In the genomic region with DNA sequence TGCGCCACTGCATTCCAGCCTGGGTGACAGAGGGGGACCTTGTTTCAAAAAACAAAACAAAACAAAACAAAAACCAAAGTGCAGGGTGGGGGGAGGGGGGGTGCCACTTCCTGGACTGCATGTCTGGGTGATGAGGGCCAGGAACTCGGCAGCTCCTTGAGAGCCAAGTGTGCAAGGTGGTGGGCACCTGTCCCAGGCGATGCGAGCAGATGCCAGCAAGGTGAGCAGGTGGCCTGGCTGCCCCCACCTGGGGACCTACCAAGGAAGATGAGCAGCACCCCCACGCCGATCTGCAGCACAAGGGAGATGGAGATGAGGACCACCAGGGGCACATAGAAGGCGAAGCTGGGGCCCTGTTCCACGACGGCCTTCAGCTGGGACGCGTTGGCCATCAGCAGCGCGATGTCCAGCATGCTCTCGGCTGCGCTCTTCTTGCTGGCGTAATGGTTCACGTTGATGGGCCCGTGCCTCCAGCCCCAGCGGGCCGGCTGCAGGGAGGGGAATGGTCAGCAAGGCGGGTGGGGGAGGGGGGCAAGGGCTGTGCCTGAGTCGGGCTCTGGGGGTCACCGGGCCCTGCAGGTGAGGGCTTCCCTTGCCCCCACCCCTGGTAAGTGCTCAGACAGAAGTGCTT, we compare ENCODE assay signal across 2 cellular contexts.
TF ChIP-seq lines count a peak whose summit lies in the region.

No MANE protein-coding gene starts in this region.

TF ChIP-seq in SK-N-SH, 30 proteins besides CTCF, POLR2A, EP300 and RAD21:
- TF ChIP-seq, protein P1, sequence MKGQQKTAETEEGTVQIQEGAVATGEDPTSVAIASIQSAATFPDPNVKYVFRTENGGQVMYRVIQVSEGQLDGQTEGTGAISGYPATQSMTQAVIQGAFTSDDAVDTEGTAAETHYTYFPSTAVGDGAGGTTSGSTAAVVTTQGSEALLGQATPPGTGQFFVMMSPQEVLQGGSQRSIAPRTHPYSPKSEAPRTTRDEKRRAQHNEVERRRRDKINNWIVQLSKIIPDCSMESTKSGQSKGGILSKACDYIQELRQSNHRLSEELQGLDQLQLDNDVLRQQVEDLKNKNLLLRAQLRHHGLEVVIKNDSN (IDR thresholded peaks at IDR 0.05; ENCODE audit: borderline replicate concordance, low read depth) = no peak
- no peak for TF ChIP-seq FOXM1 (IDR thresholded peaks at IDR 0.05; ENCODE audit: low read depth)
- no peak for TF ChIP-seq GABPA (IDR thresholded peaks at IDR 0.05; ENCODE audit: low read depth)
- no peak for TF ChIP-seq EZH2phosphoT487 (IDR thresholded peaks at IDR 0.05; ENCODE audit: borderline replicate concordance, low read depth)
- no peak for TF ChIP-seq NRF1 (IDR thresholded peaks at IDR 0.05; ENCODE audit: low read depth, low read length)
- TF ChIP-seq USF2 (IDR thresholded peaks at IDR 0.05; ENCODE audit: borderline replicate concordance, low read depth, low read length) = no peak
- TF ChIP-seq GATA2 (CRISPR knock-in tag; IDR thresholded peaks at IDR 0.05) = no peak
- TF ChIP-seq MAX (IDR thresholded peaks at IDR 0.05; ENCODE audit: low read depth) = no peak

TF ChIP-seq in SK-N-SH treated with all-trans-retinoic acid at 6 μM for 48 hours, 23 proteins besides CTCF, POLR2A, EP300 and RAD21 (continued from another document):
- TF ChIP-seq POU6F1 (CRISPR knock-in tag; IDR thresholded peaks at IDR 0.05; ENCODE audit: borderline replicate concordance, low read depth) = no peak
- TF ChIP-seq ZFP3 (CRISPR knock-in tag; IDR thresholded peaks at IDR 0.05) = no peak
- TF ChIP-seq ISL1 (CRISPR knock-in tag; IDR thresholded peaks at IDR 0.05) = no peak
- no peak for TF ChIP-seq ZFP30 (CRISPR knock-in tag; IDR thresholded peaks at IDR 0.05)
- TF ChIP-seq RARB (CRISPR knock-in tag; IDR thresholded peaks at IDR 0.05) = no peak
- no peak for TF ChIP-seq PPARA (CRISPR knock-in tag; IDR thresholded peaks at IDR 0.05; ENCODE audit: borderline replicate concordance)
- TF ChIP-seq CSRNP3 (CRISPR knock-in tag; IDR thresholded peaks at IDR 0.05) = no peak
- TF ChIP-seq, protein P2, sequence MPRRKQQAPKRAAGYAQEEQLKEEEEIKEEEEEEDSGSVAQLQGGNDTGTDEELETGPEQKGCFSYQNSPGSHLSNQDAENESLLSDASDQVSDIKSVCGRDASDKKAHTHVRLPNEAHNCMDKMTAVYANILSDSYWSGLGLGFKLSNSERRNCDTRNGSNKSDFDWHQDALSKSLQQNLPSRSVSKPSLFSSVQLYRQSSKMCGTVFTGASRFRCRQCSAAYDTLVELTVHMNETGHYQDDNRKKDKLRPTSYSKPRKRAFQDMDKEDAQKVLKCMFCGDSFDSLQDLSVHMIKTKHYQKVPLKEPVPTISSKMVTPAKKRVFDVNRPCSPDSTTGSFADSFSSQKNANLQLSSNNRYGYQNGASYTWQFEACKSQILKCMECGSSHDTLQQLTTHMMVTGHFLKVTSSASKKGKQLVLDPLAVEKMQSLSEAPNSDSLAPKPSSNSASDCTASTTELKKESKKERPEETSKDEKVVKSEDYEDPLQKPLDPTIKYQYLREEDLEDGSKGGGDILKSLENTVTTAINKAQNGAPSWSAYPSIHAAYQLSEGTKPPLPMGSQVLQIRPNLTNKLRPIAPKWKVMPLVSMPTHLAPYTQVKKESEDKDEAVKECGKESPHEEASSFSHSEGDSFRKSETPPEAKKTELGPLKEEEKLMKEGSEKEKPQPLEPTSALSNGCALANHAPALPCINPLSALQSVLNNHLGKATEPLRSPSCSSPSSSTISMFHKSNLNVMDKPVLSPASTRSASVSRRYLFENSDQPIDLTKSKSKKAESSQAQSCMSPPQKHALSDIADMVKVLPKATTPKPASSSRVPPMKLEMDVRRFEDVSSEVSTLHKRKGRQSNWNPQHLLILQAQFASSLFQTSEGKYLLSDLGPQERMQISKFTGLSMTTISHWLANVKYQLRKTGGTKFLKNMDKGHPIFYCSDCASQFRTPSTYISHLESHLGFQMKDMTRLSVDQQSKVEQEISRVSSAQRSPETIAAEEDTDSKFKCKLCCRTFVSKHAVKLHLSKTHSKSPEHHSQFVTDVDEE (CRISPR knock-in tag; IDR thresholded peaks at IDR 0.05) = no peak
- TF ChIP-seq ZNF70 (CRISPR knock-in tag; IDR thresholded peaks at IDR 0.05) = no peak
